ENCODE assay signal across 1 cellular context in genomic region chr20:37898301-37899104, GRCh38.
TF ChIP-seq lines count a peak whose summit lies in the region.

No MANE protein-coding gene starts in this region.

TF ChIP-seq in GM12878, 131 proteins besides CTCF, POLR2A, EP300 and RAD21:
- 0 out of 2 replicates have a peak, but pooled peaks have one; percentile 29 for TF ChIP-seq PKNOX1 (IDR thresholded peaks at IDR 0.05)
- no peak for TF ChIP-seq ZSCAN29 (IDR thresholded peaks at IDR 0.05)
